ENCODE assay signal across 8 cellular contexts in genomic region chr2:114091010-114091409, GRCh38.
"Had no signal": no experiment of that assay in that cellular context is flagged by ENCODE, and none has a peak within 500 bp of the region (broad histone marks: within the 10 kb centered on the region; RNA-seq: fewer than 3 reads in every experiment).

No MANE protein-coding gene starts in this region.

- DNase-seq: GDM1, GF-D8 had no signal

- H3K4me3 ChIP-seq: GM12878 had no signal

- FAIRE-seq: G401.6, GM12878, GM12891, GM12892, GM18507, GM19239 had no signal

- ATAC-seq: GM12878 had no signal
